ENCODE assay signal across 11 cellular contexts in the genomic region with DNA sequence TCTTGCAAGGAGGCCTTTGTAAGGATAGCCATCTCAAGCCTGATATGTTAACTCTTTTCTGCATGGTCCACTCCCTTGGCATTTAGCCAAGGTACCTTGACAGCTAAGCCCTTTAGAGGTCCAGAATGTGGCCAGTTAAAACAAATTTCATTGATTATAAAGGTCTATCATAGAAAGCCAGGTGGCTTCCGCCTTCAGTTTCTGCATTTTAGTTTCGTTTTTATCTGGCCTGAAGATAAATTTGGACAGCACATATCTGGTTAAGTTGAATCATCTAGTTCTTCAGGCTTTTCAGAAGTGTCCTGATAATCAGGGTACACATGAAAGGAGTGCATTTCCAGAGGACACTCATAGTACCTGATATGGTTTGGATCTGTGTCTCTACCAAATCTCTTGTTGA. TPM values are rescaled to one million over a fixed set of nuclear protein-coding genes. Genes with fewer than 3 reads are reported as not detected.
A peak's percentile ranks its signal among the peaks of the same experiment; 100 is the strongest.
DNase-seq lines count a peak whose midpoint lies in the region; ATAC-seq, FAIRE-seq and TF ChIP-seq lines count a peak whose summit lies in the region.
"Had no signal": no experiment of that assay in that cellular context is flagged by ENCODE, and none has a peak within 500 bp of the region (broad histone marks: within the 10 kb centered on the region; RNA-seq: fewer than 3 reads in every experiment).

No MANE protein-coding gene starts in this region.

- CTCF ChIA-PET in GM12878 (lab: Yijun Ruan, JAX): no interaction called here

- FAIRE-seq in GM12878 (lab: Jason Lieb, UNC): no peak

- SMC1A ChIA-PET in GM12878 (lab: Charles Lee; ENCODE audit: uncharacterized antibody, unreplicated experiment): interaction anchor here (2.1 kb wide), 1 partner anchor 17 kb away, joined by 5 read pairs; no protein-coding TSS in a partner anchor

- in situ Hi-C loops in GM12878 (cut with MboI): no loop called here

- H3K27me3 Mint-ChIP-seq in activated T-helper 17 cell treated with anti-CD3 and anti-CD28 coated beads, Interleukin-2, amount 50 U/mL, for 72 hours: no peaks in the 10 kb centered on the region
- H3K27me3 Mint-ChIP-seq: activated naive CD8-positive, alpha-beta T cell had no signal

- peaks cover 12% of the 10 kb centered on the region for H3K4me1 Mint-ChIP-seq in activated T-helper 17 cell treated with anti-CD3 and anti-CD28 coated beads, Interleukin-2, amount 50 U/mL, for 72 hours

- H3K4me3 Mint-ChIP-seq in activated T-helper 17 cell treated with anti-CD3 and anti-CD28 coated beads, Interleukin-2, amount 50 U/mL, for 72 hours: no peak overlapping the region
- H3K4me3 Mint-ChIP-seq: activated naive CD8-positive, alpha-beta T cell had no signal

- RAD21 ChIA-PET in GM12878 (lab: Charles Lee; ENCODE audit: unreplicated experiment): no interaction called here

- BruUV-seq in GM12878 (replicated peaks; lab: Mats Ljungman, UMichigan): no TSS peak

- H3K27ac Mint-ChIP-seq in activated T-helper 17 cell treated with anti-CD3 and anti-CD28 coated beads, Interleukin-2, amount 50 U/mL, for 72 hours: no peak overlapping the region
- H3K27ac Mint-ChIP-seq: activated naive CD8-positive, alpha-beta T cell had no signal

- peak overlapping the region; percentile 78 for H3K27ac ChIP-seq in GM12878 (ENCODE audit: control insufficient read depth, insufficient read depth)
- H3K27ac ChIP-seq: neutrophil had no signal

- H3K36me3 ChIP-seq in GM12878 (ENCODE audit: control insufficient read depth in 2 of 2, insufficient read depth in 2 of 2, low read length in 1 of 2): peaks cover 0 to 2% of the 10 kb centered on the region in 2 experiments; a peak in 1 of 4 replicates
- H3K36me3 ChIP-seq: neutrophil had no signal

- no peaks in the 10 kb centered on the region for H3K27me3 ChIP-seq in GM12878 (replicated peaks in 1 of 2; ENCODE audit: control insufficient read depth in 2 of 2, insufficient read depth in 2 of 2, low read length in 1 of 2)
- H3K27me3 ChIP-seq: neutrophil had no signal

- peak overlapping the region; percentile 42 for H3K4me3 ChIP-seq in GM12878

- no peak for TF ChIP-seq EP300 in GM12878 (IDR thresholded peaks at IDR 0.05; ENCODE audit: borderline replicate concordance in 1 of 2, control insufficient read depth in 1 of 2, low read depth in 2 of 2, low read length in 2 of 2)

- peak; percentile 89 for ATAC-seq in GM18870 (IDR thresholded peaks at IDR 0.05; ENCODE audit: unreplicated experiment)
- peak; percentile 87 for ATAC-seq in GM21529 (IDR thresholded peaks at IDR 0.05; ENCODE audit: unreplicated experiment)
- peak; percentile 72 for ATAC-seq in HG03280 (IDR thresholded peaks at IDR 0.05; ENCODE audit: unreplicated experiment)
- ATAC-seq in GM12878: peak; percentile 93
- ATAC-seq in activated T-helper 17 cell treated with anti-CD3 and anti-CD28 coated beads, Interleukin-2, amount 50 U/mL, for 72 hours (replicated peaks): no peak

- H3K79me2 ChIP-seq in GM12878 (ENCODE audit: control insufficient read depth, insufficient read depth, low read length): peaks cover 37% of the 10 kb centered on the region

- POLR2A ChIA-PET in GM12878 (lab: Charles Lee): no interaction called here

- no peak overlapping the region for H3K9ac ChIP-seq in GM12878 (ENCODE audit: control insufficient read depth, insufficient read depth, low read length)

- WGBS in GM12878 (ENCODE audit: insufficient coverage, insufficient replicate concordance, low lambda C conversion rate, missing lambda C conversion rate): 0% methylated on average over 2 of the region's 2 CpGs

- H3K4me1 ChIP-seq in GM12878 (ENCODE audit: control insufficient read depth, insufficient read depth, low read length): peaks cover 10% of the 10 kb centered on the region; the same call in 1 of the 2 replicates

- H3K4me2 ChIP-seq in GM12878 (ENCODE audit: control insufficient read depth, insufficient read depth): peak overlapping the region; percentile 36

- TF ChIP-seq CTCF in GM12878 (IDR thresholded peaks at IDR 0.05 in 2 of 3, conservative IDR thresholded peaks at IDR 0.05 in 1 of 3; ENCODE audit: control insufficient read depth in 2 of 3, extremely low read depth in 1 of 3, insufficient read depth in 1 of 3, low read depth in 3 of 3, low read length in 3 of 3): no peak

- peak overlapping the region; percentile 29 for H2AFZ ChIP-seq in GM12878 (ENCODE audit: control insufficient read depth, low read depth, low read length)

- TF ChIP-seq RAD21 in GM12878 (IDR thresholded peaks at IDR 0.05; ENCODE audit: insufficient read depth, low read depth, low read length): no peak

- DNase-seq in GM12878 (ENCODE audit: low read depth, low spot score) (peak; percentile 51), T1000 (lab: John Stamatoyannopoulos, UW) (no peak), AG08396 (ENCODE audit: low spot score) (no peak)
- DNase-seq: NCI-H524 treated with DMSO at 0.1 percent for 48 hours; stimulated activated CD4-positive, alpha-beta T cell treated with anti-CD3 and anti-CD28 coated beads, Interleukin-4, amount 100 ng/mL, for 4 hours had no signal

- H3K9me3 ChIP-seq in GM12878 (replicated peaks; ENCODE audit: control insufficient read depth, insufficient read depth, low read length): peaks cover 12% of the 10 kb centered on the region
- H3K9me3 ChIP-seq: neutrophil had no signal

- peaks cover 10% of the 10 kb centered on the region for H3K36me3 Mint-ChIP-seq in activated T-helper 17 cell treated with anti-CD3 and anti-CD28 coated beads, Interleukin-2, amount 50 U/mL, for 72 hours (ENCODE audit: low read depth)

- no peak for TF ChIP-seq POLR2A in GM12878 (IDR thresholded peaks at IDR 0.05; ENCODE audit: low read depth, low read length)

- intact Hi-C loops in GM12878 (cut with micrococcal nuclease; ENCODE audit: unreplicated experiment): no loop called here

- no peaks in the 10 kb centered on the region for H3K9me3 Mint-ChIP-seq in activated T-helper 17 cell treated with anti-CD3 and anti-CD28 coated beads, Interleukin-2, amount 50 U/mL, for 72 hours

- H4K20me1 ChIP-seq in GM12878 (ENCODE audit: control insufficient read depth, insufficient read depth): no peaks in the 10 kb centered on the region

TF ChIP-seq in GM12878, 131 proteins besides CTCF, POLR2A, EP300 and RAD21 (continues in another document):
- TF ChIP-seq HDAC2 (IDR thresholded peaks at IDR 0.05): no peak
- TF ChIP-seq TBL1XR1 (IDR thresholded peaks at IDR 0.05; ENCODE audit: low read depth, low read length): no peak
- peak; percentile 40; the same call in 1 of the 2 replicates for TF ChIP-seq RUNX3 (IDR thresholded peaks at IDR 0.05; ENCODE audit: low read length)
- no peak for TF ChIP-seq PAX5 (IDR thresholded peaks at IDR 0.05; ENCODE audit: borderline replicate concordance, low read depth, low read length)
- TF ChIP-seq HDAC6 (IDR thresholded peaks at IDR 0.05; ENCODE audit: unreplicated experiment): no peak
- TF ChIP-seq GABPA (IDR thresholded peaks at IDR 0.05; ENCODE audit: low read depth): 0 out of 2 replicates have a peak, but pooled peaks have one; percentile 14
- no peak for TF ChIP-seq STAT1 (conservative IDR thresholded peaks at IDR 0.05)
- no peak for TF ChIP-seq ASH2L (IDR thresholded peaks at IDR 0.05; ENCODE audit: borderline replicate concordance, low read depth)
- 0 out of 2 replicates have a peak, but pooled peaks have one; percentile 15 for TF ChIP-seq NBN (IDR thresholded peaks at IDR 0.05)
- peak; percentile 66; the same call in 1 of the 2 replicates for TF ChIP-seq MEF2A (IDR thresholded peaks at IDR 0.05; ENCODE audit: insufficient read depth, low read depth, low read length)

RNA-seq across cellular contexts. Expression of a gene that starts 30.7 kb away (rescaled TPM):
- total RNA-seq in GM12878 (2013; cell fraction: nucleolus; rRNA removed): 111 and 147 TPM in 2 replicates
- total RNA-seq in GM12878 (2014; rRNA removed): 25.4 and 26.1 TPM in 2 replicates
- 24.8 and 24.9 TPM in 2 replicates for total RNA-seq in GM12878 (2014; rRNA removed; fragmentation: Illumina TruSeq; extraction: Trizol)
- total RNA-seq in GM12878 (2021): 33.8 and 36.0 TPM in 2 replicates
- 14.7 TPM for polyA plus RNA-seq in GM12878 (2011; ENCODE audit: low read depth)
- 54.0 and 79.3 TPM in 2 replicates for polyA plus RNA-seq in GM12878 (2011; rRNA removed)
- 27.9 and 28.9 TPM in 2 replicates for polyA plus RNA-seq in GM12878 (2011; cell fraction: cytosol; rRNA removed)
- polyA plus RNA-seq in GM12878 (2011; cell fraction: nucleus; rRNA removed): 72.1 and 86.7 TPM in 2 replicates
- 18.8 and 24.1 TPM in 2 replicates for polyA plus RNA-seq in GM12878 (2012)
- polyA plus RNA-seq in GM12878 (2014; fragmentation: Illumina TruSeq; extraction: Trizol): 24.3 and 39.5 TPM in 2 replicates
- polyA plus RNA-seq in GM12878 (2014; fragmentation: Nextera tagmentation; extraction: Ambion mirVana): 10 to 100 TPM in 1 of 2 experiments, 1 to 10 TPM in 1; 9.7 to 14.6 TPM
- 17.4 and 19.5 TPM in 2 replicates for polyA plus RNA-seq in GM12878 (2014; rRNA removed)
- polyA plus RNA-seq in GM12878 (2016; fragmentation: Nextera tagmentation; extraction: Ambion mirVana): 1 to 10 TPM; 9.0 to 9.6 TPM
- 63.9 and 68.5 TPM in 2 replicates for polyA minus RNA-seq in GM12878 (2011; rRNA and poly(A)+ RNA removed)
- 23.7 and 28.9 TPM in 2 replicates for polyA minus RNA-seq in GM12878 (2011; cell fraction: cytosol; rRNA and poly(A)+ RNA removed)
- polyA minus RNA-seq in GM12878 (2011; cell fraction: nucleus; rRNA and poly(A)+ RNA removed): 37.1 and 49.5 TPM in 2 replicates
- total RNA-seq in activated T-helper 17 cell treated with anti-CD3 and anti-CD28 coated beads, Interleukin-2, amount 50 U/mL, for 72 hours: 10 to 100 TPM; 38.6 to 39.9 TPM

RNA-seq across cellular contexts. Expression of a gene that starts 30.8 kb away (rescaled TPM):
- 169 and 187 TPM in 2 replicates for total RNA-seq in GM12878 (2013; cell fraction: nucleolus; rRNA removed)
- 26.6 and 32.9 TPM in 2 replicates for total RNA-seq in GM12878 (2014; rRNA removed)
- 41.8 and 42.9 TPM in 2 replicates for total RNA-seq in GM12878 (2014; rRNA removed; fragmentation: Illumina TruSeq; extraction: Trizol)
- 23.1 and 23.5 TPM in 2 replicates for total RNA-seq in GM12878 (2021)
- 8.6 TPM for polyA plus RNA-seq in GM12878 (2011; ENCODE audit: low read depth)
- polyA plus RNA-seq in GM12878 (2011; rRNA removed): 60.1 and 76.2 TPM in 2 replicates
- 28.1 and 32.5 TPM in 2 replicates for polyA plus RNA-seq in GM12878 (2011; cell fraction: cytosol; rRNA removed)
- 62.8 and 78.8 TPM in 2 replicates for polyA plus RNA-seq in GM12878 (2011; cell fraction: nucleus; rRNA removed)
- polyA plus RNA-seq in GM12878 (2012): 15.6 and 22.7 TPM in 2 replicates
- 54.8 and 62.5 TPM in 2 replicates for polyA plus RNA-seq in GM12878 (2014; fragmentation: Illumina TruSeq; extraction: Trizol)
- 10 to 100 TPM; 12.0 to 12.8 TPM for polyA plus RNA-seq in GM12878 (2014; fragmentation: Nextera tagmentation; extraction: Ambion mirVana)
- polyA plus RNA-seq in GM12878 (2014; rRNA removed): 27.6 and 37.6 TPM in 2 replicates
- 10 to 100 TPM; 26.4 to 27.3 TPM for polyA plus RNA-seq in GM12878 (2016; fragmentation: Nextera tagmentation; extraction: Ambion mirVana)
- 59.5 and 63.7 TPM in 2 replicates for polyA minus RNA-seq in GM12878 (2011; rRNA and poly(A)+ RNA removed)
- 9.1 and 16.4 TPM in 2 replicates for polyA minus RNA-seq in GM12878 (2011; cell fraction: cytosol; rRNA and poly(A)+ RNA removed)
- polyA minus RNA-seq in GM12878 (2011; cell fraction: nucleus; rRNA and poly(A)+ RNA removed): 62.6 and 90.8 TPM in 2 replicates
- total RNA-seq in activated T-helper 17 cell treated with anti-CD3 and anti-CD28 coated beads, Interleukin-2, amount 50 U/mL, for 72 hours: 10 to 100 TPM; 33.2 to 40.6 TPM
